ENCODE assay signal across 28 cellular contexts in genomic region chr2:6841537-6842287, GRCh38. TPM values are rescaled to one million over a fixed set of nuclear protein-coding genes. Genes with fewer than 3 reads are reported as not detected.
"Had no signal": no experiment of that assay in that cellular context is flagged by ENCODE, and none has a peak within 500 bp of the region (broad histone marks: within the 10 kb centered on the region; RNA-seq: fewer than 3 reads in every experiment).

No MANE protein-coding gene starts in this region.

- H3K27ac ChIP-seq: colonic mucosa, epithelial cell of prostate, esophagus muscularis mucosa, foreskin keratinocyte, gastroesophageal sphincter, heart left ventricle, hepatocyte, left lung, lower lobe of right lung had no signal

- H3K4me3 Mint-ChIP-seq: dendritic cell treated with granulocyte-macrophage colony-stimulating factor and Interleukin-4, amounts not matched to agents 40 ng/mL and 50 ng/mL, for 4 days; immature natural killer cell; mesothelial cell of epicardium; naive B cell; naive thymus-derived CD8-positive, alpha-beta T cell had no signal

- H3K79me2 ChIP-seq: hepatocyte had no signal

- H3K36me3 ChIP-seq: colonic mucosa, lower lobe of right lung had no signal

- H3K4me2 ChIP-seq: hepatocyte had no signal

- H3K4me1 ChIP-seq: colonic mucosa, esophagus muscularis mucosa, foreskin keratinocyte, gastroesophageal sphincter, heart left ventricle, left lung, lower lobe of right lung had no signal

- H3K27me3 Mint-ChIP-seq: dendritic cell treated with granulocyte-macrophage colony-stimulating factor and Interleukin-4, amounts not matched to agents 40 ng/mL and 50 ng/mL, for 4 days; naive B cell; naive thymus-derived CD8-positive, alpha-beta T cell had no signal

- H3K4me3 ChIP-seq: colonic mucosa, esophagus muscularis mucosa, gastroesophageal sphincter, heart left ventricle, hepatocyte, left lung, lower lobe of right lung, mucosa of descending colon had no signal

- DNase-seq: colonic mucosa; cortex of kidney; effector CD8-positive, alpha-beta T cell; erythroblast; foreskin keratinocyte; heart left ventricle; hypothalamus; immature natural killer cell; islet precursor cell; kidney; kidney glomerular epithelial cell; left colon; left lung; left ventricle myocardium superior; lower lobe of right lung; mesenchymal stem cell; mucosa of descending colon; naive B cell; naive thymus-derived CD8-positive, alpha-beta T cell had no signal

- H3K27ac Mint-ChIP-seq: dendritic cell treated with granulocyte-macrophage colony-stimulating factor and Interleukin-4, amounts not matched to agents 40 ng/mL and 50 ng/mL, for 4 days; immature natural killer cell; mesothelial cell of epicardium; naive B cell; naive thymus-derived CD8-positive, alpha-beta T cell had no signal

- H3K27me3 ChIP-seq: colonic mucosa, esophagus muscularis mucosa, foreskin keratinocyte, gastroesophageal sphincter, heart left ventricle, hepatocyte, left lung had no signal

- H3K4me1 Mint-ChIP-seq: immature natural killer cell; mesothelial cell of epicardium; naive B cell; naive thymus-derived CD8-positive, alpha-beta T cell had no signal

- ATAC-seq: foreskin keratinocyte; gastroesophageal sphincter; heart left ventricle; left colon; left lung; left ventricle myocardium superior; lower lobe of right lung; mucosa of descending colon; naive thymus-derived CD8-positive, alpha-beta T cell had no signal

- FAIRE-seq: endothelial cell of umbilical vein, frontal cortex, kidney had no signal

- H2AFZ ChIP-seq: hepatocyte had no signal

RNA-seq across cellular contexts. Expression of gene RSAD2, which starts 35.9 kb away (rescaled TPM):
- total RNA-seq: myocyte had no signal
